In genomic region chr14:50532502-50533313, GRCh38 we compare ENCODE assay signal across 8 cellular contexts. TPM values are rescaled to one million over a fixed set of nuclear protein-coding genes. Genes with fewer than 3 reads are reported as not detected.
DNase-seq lines count a peak whose midpoint lies in the region; ATAC-seq and TF ChIP-seq lines count a peak whose summit lies in the region.

Gene MAP4K5 (minus strand): TSS chr14:50532569. CDS start chr14:50532049, 520 bp downstream.

- H3K4me2 ChIP-seq in mammary epithelial cell (ENCODE audit: insufficient read depth, low read depth, low read length) (peak within 1 kb of the TSS; percentile 94), smooth muscle cell (peak within 1 kb of the TSS; percentile 87)

- H3K27me3 ChIP-seq in mammary epithelial cell (ENCODE audit: insufficient read depth, low read length) = no peaks in the 10 kb centered on the region
- H3K27me3 ChIP-seq in smooth muscle cell (ENCODE audit: low read depth) = no peaks in the 10 kb centered on the region

- TF ChIP-seq CTCF in WI38 (IDR thresholded peaks at IDR 0.05; ENCODE audit: low read depth, low read length) = peak; percentile 85
- peak; percentile 73 to 89 for TF ChIP-seq CTCF in mammary epithelial cell (conservative IDR thresholded peaks at IDR 0.05 in 1 of 2, IDR thresholded peaks at IDR 0.05 in 1 of 2; ENCODE audit: extremely low read depth in 1 of 2, insufficient read depth in 1 of 2, low read depth in 1 of 2, low read length in 2 of 2)
- peak; percentile 83 for TF ChIP-seq CTCF in smooth muscle cell (IDR thresholded peaks at IDR 0.05; ENCODE audit: borderline replicate concordance, insufficient read depth, poor library complexity, severe bottlenecking)

- no peaks in the 10 kb centered on the region for H3K36me3 ChIP-seq in mammary epithelial cell (ENCODE audit: insufficient read depth, low read length)
- no peaks in the 10 kb centered on the region for H3K36me3 ChIP-seq in smooth muscle cell (ENCODE audit: low read depth)

- WGBS in mammary epithelial cell (ENCODE audit: low coverage, missing lambda C conversion rate) = 2% methylated on average over 19 of the region's 61 CpGs
- WGBS in smooth muscle cell (ENCODE audit: low lambda C conversion rate) = 4% methylated on average over 27 of the region's 61 CpGs

- H3K9me3 ChIP-seq in mammary epithelial cell (replicated peaks; ENCODE audit: insufficient read depth, low read length) (no peaks in the 10 kb centered on the region), smooth muscle cell (replicated peaks; ENCODE audit: low read depth) (no peaks in the 10 kb centered on the region)

- no TSS peak for BruUV-seq in mammary epithelial cell (replicated peaks; lab: Mats Ljungman, UMichigan)

- H3K4me3 ChIP-seq in WI38 (ENCODE audit: low read depth, low read length) = peak within 1 kb of the TSS; percentile 96
- peak within 1 kb of the TSS; percentile 90 to 93 (median 92) for H3K4me3 ChIP-seq in mammary epithelial cell (replicated peaks in 1 of 3; ENCODE audit: insufficient read depth in 1 of 3, low read depth in 2 of 3, low read length in 3 of 3)
- peak within 1 kb of the TSS; percentile 66 for H3K4me3 ChIP-seq in smooth muscle cell

- CTCF ChIA-PET in mammary epithelial cell (lab: Charles Lee; ENCODE audit: low non-redundant PET) = interaction anchor here (0.6 to 1.1 kb wide), 3 partner anchors 34 to 212 kb away, joined by 6 to 9 read pairs (median 8); no protein-coding TSS in a partner anchor

- dilution Hi-C loops in mammary epithelial cell (cut with HindIII; ENCODE audit: low sequenced_read_pairs) = no loop called here

- in situ Hi-C loops in mammary epithelial cell (cut with MboI; ENCODE audit: low sequenced_read_pairs in 2 of 2) = loop anchor here in 1 of 2 donors (25.0 kb wide), 1 partner anchor 670 kb away; the partner anchor contains the start of gene NEMF

- H3K9ac ChIP-seq in mammary epithelial cell (ENCODE audit: insufficient read depth, low read length) = peak within 1 kb of the TSS; percentile 92
- H3K9ac ChIP-seq in smooth muscle cell (ENCODE audit: low read depth) = peak within 1 kb of the TSS; percentile 92

- H3K4me1 ChIP-seq in mammary epithelial cell (ENCODE audit: insufficient read depth, low read length) (peaks cover 42% of the 10 kb centered on the region), smooth muscle cell (ENCODE audit: low read depth) (peaks cover 24% of the 10 kb centered on the region)

- peaks cover 3% of the 10 kb centered on the region for H3F3A ChIP-seq in smooth muscle cell (ENCODE audit: low read depth)

- H2AFZ ChIP-seq in mammary epithelial cell (ENCODE audit: low read depth, low read length) (peak within 1 kb of the TSS; percentile 100), smooth muscle cell (ENCODE audit: low read depth) (peak within 1 kb of the TSS; percentile 75)

- intact Hi-C loops in mammary epithelial cell (cut with micrococcal nuclease) = loop anchor here (1.0 to 5.0 kb wide), 8 partner anchors 79 to 670 kb away; partner anchors contain the start of genes CDKL1, SOS2 and VCPKMT

- H4K20me1 ChIP-seq in mammary epithelial cell (ENCODE audit: insufficient read depth, low read length) (no peaks in the 10 kb centered on the region), smooth muscle cell (ENCODE audit: low read depth) (peaks cover 38% of the 10 kb centered on the region)

- ATAC-seq in GM18870 (IDR thresholded peaks at IDR 0.05; ENCODE audit: unreplicated experiment) (peak; percentile 88), HG03108 (IDR thresholded peaks at IDR 0.05; ENCODE audit: unreplicated experiment) (peak; percentile 94)

- peak within 1 kb of the TSS; percentile 86 for H3K27ac ChIP-seq in mammary epithelial cell (ENCODE audit: insufficient read depth, low read depth, low read length)
- peak within 1 kb of the TSS; percentile 84 for H3K27ac ChIP-seq in smooth muscle cell (ENCODE audit: low read depth)

- H3K79me2 ChIP-seq in mammary epithelial cell (ENCODE audit: insufficient read depth, low read length) (peaks cover 46% of the 10 kb centered on the region), smooth muscle cell (ENCODE audit: low read depth) (peaks cover 40% of the 10 kb centered on the region)

- peak; percentile 94 for DNase-seq in AG08395 (ENCODE audit: low spot score)
- peak; percentile 94 for DNase-seq in NCI-H2171 treated with DMSO at 0.1 percent for 48 hours (lab: John Stamatoyannopoulos, UW)
- peak; percentile 86 for DNase-seq in mammary epithelial cell
- DNase-seq in iPS-NIHi7 (ENCODE audit: extremely low spot score) = peak; percentile 93
- DNase-seq in smooth muscle cell (lab: John Stamatoyannopoulos, UW; ENCODE audit: unreplicated experiment) = peak; percentile 69

RNA-seq across cellular contexts. Expression of gene MAP4K5, which starts in this region (rescaled TPM):
- total RNA-seq in mammary epithelial cell (100 to 1,000 TPM in 1 of 2 donors, 10 to 100 TPM in 1; 67.6 to 123 TPM), smooth muscle cell (101 and 115 TPM in 2 replicates)
- polyA plus RNA-seq in mammary epithelial cell (13.0 TPM), smooth muscle cell (35.4 and 52.7 TPM in 2 replicates)
- polyA minus RNA-seq in mammary epithelial cell = 14.4 TPM

Comparison
In these comparisons a context has a peak if more than half of its experiments do, and no peak if none do; other contexts are left out.
1. Peak in every context shown above with its lines: DNase-seq, ATAC-seq, H3K4me3 ChIP-seq and H3K27ac ChIP-seq.